Comparison of ENCODE assay signal across 11 cellular contexts in genomic region chr10:44195120-44196007, GRCh38.
A peak's percentile ranks its signal among the peaks of the same experiment; 100 is the strongest.
DNase-seq lines count a peak whose midpoint lies in the region; ATAC-seq, FAIRE-seq and TF ChIP-seq lines count a peak whose summit lies in the region.
"Had no signal": no experiment of that assay in that cellular context is flagged by ENCODE, and none has a peak within 500 bp of the region (broad histone marks: within the 10 kb centered on the region; RNA-seq: fewer than 3 reads in every experiment).

No MANE protein-coding gene starts in this region.

- no peak for FAIRE-seq in bronchial epithelial cell (lab: Jason Lieb, UNC)

- no peaks in the 10 kb centered on the region for H3K36me3 ChIP-seq in bronchial epithelial cell (ENCODE audit: control insufficient read depth, insufficient read depth, low read length)
- no peaks in the 10 kb centered on the region for H3K36me3 ChIP-seq in upper lobe of left lung
- no peaks in the 10 kb centered on the region for H3K36me3 ChIP-seq in A673 (ENCODE audit: insufficient read depth, low read length, poor library complexity, severe bottlenecking)

- no peak for TF ChIP-seq POLR2A in upper lobe of left lung (IDR thresholded peaks at IDR 0.05)

- in situ Hi-C loops in G401 (cut with HindIII; ENCODE audit: low sequenced_read_pairs): no loop called here

- CTCF ChIA-PET in A673 (lab: Charles Lee): no interaction called here

- H3K27ac Mint-ChIP-seq in T-helper 17 cell: no peak overlapping the region
- H3K27ac Mint-ChIP-seq: activated B cell treated with CpG ODN at 0.5 μM for 24 hours; dendritic cell treated with granulocyte-macrophage colony-stimulating factor and Interleukin-4, amounts not matched to agents 40 ng/mL and 50 ng/mL, for 4 days had no signal

- 55 to 67% methylated on average over 9 of the region's 9 CpGs for WGBS in upper lobe of left lung, 2 donors

- TF ChIP-seq CTCF in bronchial epithelial cell (IDR thresholded peaks at IDR 0.05; ENCODE audit: insufficient read depth, low read length, severe bottlenecking) (no peak), upper lobe of left lung (IDR thresholded peaks at IDR 0.05) (no peak), A673 (conservative IDR thresholded peaks at IDR 0.05; ENCODE audit: low read depth, low read length) (no peak)

- DNase-seq in LHCN-M2 (ENCODE audit: low read depth) (peak; percentile 92), bronchial epithelial cell (ENCODE audit: low read depth) (peak; percentile 10), left lobe of liver (ENCODE audit: low spot score) (peak; percentile 81), upper lobe of left lung (no peak), A673 (ENCODE audit: low spot score) (no peak), G401 (ENCODE audit: low spot score) (no peak), T-helper 17 cell (no peak)
- DNase-seq: activated B cell treated with CpG ODN at 0.5 μM for 24 hours, NCI-H187 treated with DMSO at 0.1 percent for 48 hours had no signal

- H3K9me3 ChIP-seq in upper lobe of left lung: no peaks in the 10 kb centered on the region
- no peaks in the 10 kb centered on the region for H3K9me3 ChIP-seq in A673 (ENCODE audit: low read depth, low read length, poor library complexity, severe bottlenecking)
- H3K9me3 ChIP-seq in T-helper 17 cell (ENCODE audit: control insufficient read depth, low read length, poor library complexity, severe bottlenecking): no peaks in the 10 kb centered on the region

- no peak overlapping the region for H3K4me3 ChIP-seq in bronchial epithelial cell (ENCODE audit: low read depth, low read length)
- H3K4me3 ChIP-seq in upper lobe of left lung: no peak overlapping the region
- H3K4me3 ChIP-seq in A673 (ENCODE audit: low read depth, low read length, poor library complexity, severe bottlenecking): no peak overlapping the region

- peak; percentile 90 for ATAC-seq in left lobe of liver
- ATAC-seq in upper lobe of left lung (ENCODE audit: low FRiP score in 2 of 2): peak; percentile 34 to 80
- no peak for ATAC-seq in activated CD4-positive, CD25-positive, alpha-beta regulatory T cell treated with anti-CD3 and anti-CD28 coated beads, Interleukin-2, amount 50 U/mL, for 24 hours
- no peak for ATAC-seq in T-helper 17 cell

- H3K4me1 ChIP-seq in upper lobe of left lung (peaks cover 4 to 11% (median 7%) of the 10 kb centered on the region in 4 donors), A673 (ENCODE audit: insufficient read depth, low read length, poor library complexity, severe bottlenecking) (no peaks in the 10 kb centered on the region)

- TF ChIP-seq EP300 in upper lobe of left lung (IDR thresholded peaks at IDR 0.05): no peak

- H3K36me3 Mint-ChIP-seq in T-helper 17 cell (ENCODE audit: low read depth): peaks cover 3% of the 10 kb centered on the region

- H3K27me3 Mint-ChIP-seq in T-helper 17 cell: peaks cover 17% of the 10 kb centered on the region
- H3K27me3 Mint-ChIP-seq: activated B cell treated with CpG ODN at 0.5 μM for 24 hours; dendritic cell treated with granulocyte-macrophage colony-stimulating factor and Interleukin-4, amounts not matched to agents 40 ng/mL and 50 ng/mL, for 4 days had no signal

- POLR2A ChIA-PET in A673 (lab: Charles Lee; ENCODE audit: low non-redundant PET): no interaction called here

- no peak overlapping the region for H3K4me3 Mint-ChIP-seq in T-helper 17 cell
- H3K4me3 Mint-ChIP-seq: activated B cell treated with CpG ODN at 0.5 μM for 24 hours; dendritic cell treated with granulocyte-macrophage colony-stimulating factor and Interleukin-4, amounts not matched to agents 40 ng/mL and 50 ng/mL, for 4 days had no signal

- H3K27ac ChIP-seq in upper lobe of left lung (no peak overlapping the region), A673 (ENCODE audit: low read depth, low read length, poor library complexity, severe bottlenecking) (no peak overlapping the region)

- intact Hi-C loops in A673 (cut with micrococcal nuclease; ENCODE audit: unreplicated experiment): no loop called here

- no TSS peak for BruUV-seq in A673 (replicated peaks; lab: Mats Ljungman, UMichigan)

- H3K27me3 ChIP-seq in bronchial epithelial cell (ENCODE audit: control insufficient read depth, insufficient read depth, low read length) (no peaks in the 10 kb centered on the region), upper lobe of left lung (no peaks in the 10 kb centered on the region), A673 (replicated peaks; ENCODE audit: insufficient read depth, low read depth, low read length, poor library complexity) (no peaks in the 10 kb centered on the region)

- H3K4me1 Mint-ChIP-seq in T-helper 17 cell: no peaks in the 10 kb centered on the region
- H3K4me1 Mint-ChIP-seq: activated B cell treated with CpG ODN at 0.5 μM for 24 hours had no signal

Comparison
In these comparisons a context has a peak if more than half of its experiments do, and no peak if none do; other contexts are left out.
1. DNase-seq: peak in LHCN-M2 (single experiment), bronchial epithelial cell (single experiment) and left lobe of liver (single experiment); none in upper lobe of left lung (0 of 2), A673 (single experiment), G401 (single experiment) and T-helper 17 cell (0 of 3).
2. ATAC-seq: peak in left lobe of liver (single experiment) and upper lobe of left lung (2 of 2); none in activated CD4-positive, CD25-positive, alpha-beta regulatory T cell treated with anti-CD3 and anti-CD28 coated beads, Interleukin-2, amount 50 U/mL, for 24 hours (0 of 2) and T-helper 17 cell (single experiment).